1 cellular context compared by ENCODE assay signal in genomic region chr4:126583509-126583908, GRCh38.
TF ChIP-seq lines count a peak whose summit lies in the region.

No MANE protein-coding gene starts in this region.

TF ChIP-seq in GM23338, 12 proteins besides CTCF, POLR2A, EP300 and RAD21:
- TF ChIP-seq ZNF462 (CRISPR knock-in tag; IDR thresholded peaks at IDR 0.05): peak; percentile 68
- TF ChIP-seq ZNF114 (CRISPR knock-in tag; IDR thresholded peaks at IDR 0.05): no peak
